ENCODE assay signal across 18 cellular contexts in the genomic region with DNA sequence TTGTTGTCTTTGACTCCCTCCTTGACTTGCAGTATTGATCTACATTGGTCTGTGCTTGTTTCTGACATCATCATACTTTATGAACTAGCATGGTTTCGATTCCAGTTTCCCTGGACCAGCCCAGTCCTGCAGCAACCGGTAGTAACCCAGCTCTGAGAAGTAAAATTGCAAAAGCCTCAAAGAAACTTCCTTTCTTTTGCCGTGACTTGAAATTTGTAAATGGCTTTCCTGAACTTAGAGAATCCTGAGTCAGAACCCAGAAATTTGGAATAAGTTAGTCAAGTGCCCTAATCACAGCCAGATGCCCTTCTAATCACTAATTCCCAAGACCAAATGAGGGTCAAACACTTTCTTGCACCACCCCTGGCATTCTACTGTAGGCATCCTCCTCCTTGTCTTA. TPM values are rescaled to one million over a fixed set of nuclear protein-coding genes. Genes with fewer than 3 reads are reported as not detected.
DNase-seq lines count a peak whose midpoint lies in the region; ATAC-seq and TF ChIP-seq lines count a peak whose summit lies in the region.
"Had no signal": no experiment of that assay in that cellular context is flagged by ENCODE, and none has a peak within 500 bp of the region (broad histone marks: within the 10 kb centered on the region; RNA-seq: fewer than 3 reads in every experiment).

No MANE protein-coding gene starts in this region.

- H3K36me3 Mint-ChIP-seq in glutamatergic neuron (ENCODE audit: unreplicated experiment), result no peaks in the 10 kb centered on the region

- peaks cover 1% of the 10 kb centered on the region for H3K9me3 Mint-ChIP-seq in glutamatergic neuron (ENCODE audit: unreplicated experiment)
- H3K9me3 Mint-ChIP-seq: activated naive CD4-positive, alpha-beta T cell treated with anti-CD3 and anti-CD28 coated beads, Interleukin-2, amount 50 U/mL, for 72 hours had no signal

- DNase-seq in AG20443 (ENCODE audit: low spot score), result peak; percentile 81
- DNase-seq in iris pigment epithelial cell (ENCODE audit: low read depth), result peak; percentile 23
- no peak for DNase-seq in left lobe of liver (ENCODE audit: low spot score)
- DNase-seq in glutamatergic neuron, result no peak
- no peak for DNase-seq in DMS153 treated with DMSO at 0.1 percent for 48 hours (lab: John Stamatoyannopoulos, UW; ENCODE audit: unreplicated experiment)
- DNase-seq: CD4-positive, CD25-positive, alpha-beta regulatory T cell; erythroblast; NCI-H1105 treated with DMSO at 0.1 percent for 48 hours; NCI-H526; psoas muscle; stimulated activated CD4-positive, alpha-beta T cell treated with anti-CD3 and anti-CD28 coated beads, Interleukin-4, amount 100 ng/mL, for 4 hours; stimulated activated naive CD4-positive, alpha-beta T cell treated with Interleukin-2 at 50 U/mL for 16 hours had no signal

- no peak overlapping the region for H3K27ac Mint-ChIP-seq in glutamatergic neuron (ENCODE audit: unreplicated experiment)
- H3K27ac Mint-ChIP-seq: CD4-positive, CD25-positive, alpha-beta regulatory T cell had no signal

- ATAC-seq in GM21619 (IDR thresholded peaks at IDR 0.05; ENCODE audit: unreplicated experiment), result peak; percentile 78
- ATAC-seq in SK-N-SH treated with all-trans-retinoic acid at 6 μM for 48 hours, result peak; percentile 49
- ATAC-seq in left lobe of liver, result no peak
- no peak for ATAC-seq in HG03108 (IDR thresholded peaks at IDR 0.05; ENCODE audit: unreplicated experiment)
- ATAC-seq: activated naive CD4-positive, alpha-beta T cell treated with anti-CD3 and anti-CD28 coated beads, Interleukin-2, amount 50 U/mL, for 72 hours; psoas muscle had no signal

- no peak overlapping the region for H3K4me3 Mint-ChIP-seq in glutamatergic neuron (ENCODE audit: unreplicated experiment)
- H3K4me3 Mint-ChIP-seq: CD4-positive, CD25-positive, alpha-beta regulatory T cell had no signal

- H3K27me3 Mint-ChIP-seq in glutamatergic neuron (ENCODE audit: unreplicated experiment), result no peaks in the 10 kb centered on the region

- H3K4me1 Mint-ChIP-seq in glutamatergic neuron (ENCODE audit: low read depth, unreplicated experiment), result no peaks in the 10 kb centered on the region

- TF ChIP-seq CTCF in glutamatergic neuron (IDR thresholded peaks at IDR 0.05; ENCODE audit: partially characterized antibody, unreplicated experiment), result no peak

TF ChIP-seq in SK-N-SH treated with all-trans-retinoic acid at 6 μM for 48 hours, 23 proteins besides CTCF, POLR2A, EP300 and RAD21:
- TF ChIP-seq ZNF70 (CRISPR knock-in tag; IDR thresholded peaks at IDR 0.05) (no peak), RARB (CRISPR knock-in tag; IDR thresholded peaks at IDR 0.05) (no peak), ZFP30 (CRISPR knock-in tag; IDR thresholded peaks at IDR 0.05) (no peak), ZFP3 (CRISPR knock-in tag; IDR thresholded peaks at IDR 0.05) (no peak), ZNF565 (CRISPR knock-in tag; conservative IDR thresholded peaks at IDR 0.05; ENCODE audit: low read depth) (no peak), ZNF8 (CRISPR knock-in tag; IDR thresholded peaks at IDR 0.05) (no peak), TCF4 (CRISPR knock-in tag; IDR thresholded peaks at IDR 0.05; ENCODE audit: borderline replicate concordance) (no peak)
- TF ChIP-seq, protein P1, sequence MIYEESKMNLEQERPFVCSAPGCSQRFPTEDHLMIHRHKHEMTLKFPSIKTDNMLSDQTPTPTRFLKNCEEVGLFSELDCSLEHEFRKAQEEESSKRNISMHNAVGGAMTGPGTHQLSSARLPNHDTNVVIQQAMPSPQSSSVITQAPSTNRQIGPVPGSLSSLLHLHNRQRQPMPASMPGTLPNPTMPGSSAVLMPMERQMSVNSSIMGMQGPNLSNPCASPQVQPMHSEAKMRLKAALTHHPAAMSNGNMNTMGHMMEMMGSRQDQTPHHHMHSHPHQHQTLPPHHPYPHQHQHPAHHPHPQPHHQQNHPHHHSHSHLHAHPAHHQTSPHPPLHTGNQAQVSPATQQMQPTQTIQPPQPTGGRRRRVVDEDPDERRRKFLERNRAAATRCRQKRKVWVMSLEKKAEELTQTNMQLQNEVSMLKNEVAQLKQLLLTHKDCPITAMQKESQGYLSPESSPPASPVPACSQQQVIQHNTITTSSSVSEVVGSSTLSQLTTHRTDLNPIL (CRISPR knock-in tag; IDR thresholded peaks at IDR 0.05; ENCODE audit: low read depth), result no peak
- TF ChIP-seq, protein P2, sequence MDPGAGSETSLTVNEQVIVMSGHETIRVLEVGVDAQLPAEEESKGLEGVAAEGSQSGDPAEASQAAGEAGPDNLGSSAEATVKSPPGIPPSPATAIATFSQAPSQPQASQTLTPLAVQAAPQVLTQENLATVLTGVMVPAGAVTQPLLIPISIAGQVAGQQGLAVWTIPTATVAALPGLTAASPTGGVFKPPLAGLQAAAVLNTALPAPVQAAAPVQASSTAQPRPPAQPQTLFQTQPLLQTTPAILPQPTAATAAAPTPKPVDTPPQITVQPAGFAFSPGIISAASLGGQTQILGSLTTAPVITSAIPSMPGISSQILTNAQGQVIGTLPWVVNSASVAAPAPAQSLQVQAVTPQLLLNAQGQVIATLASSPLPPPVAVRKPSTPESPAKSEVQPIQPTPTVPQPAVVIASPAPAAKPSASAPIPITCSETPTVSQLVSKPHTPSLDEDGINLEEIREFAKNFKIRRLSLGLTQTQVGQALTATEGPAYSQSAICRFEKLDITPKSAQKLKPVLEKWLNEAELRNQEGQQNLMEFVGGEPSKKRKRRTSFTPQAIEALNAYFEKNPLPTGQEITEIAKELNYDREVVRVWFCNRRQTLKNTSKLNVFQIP (CRISPR knock-in tag; IDR thresholded peaks at IDR 0.05; ENCODE audit: borderline replicate concordance, low read depth), result no peak
TF ChIP-seq in SK-N-SH treated with all-trans-retinoic acid at 6 μM for 48 hours: peak in this region for 0.

RNA-seq across cellular contexts. Expression of a gene that starts 15.0 kb away (rescaled TPM):
- 0.38 TPM for total RNA-seq in left lobe of liver
- not detected for total RNA-seq in glutamatergic neuron (ENCODE audit: unreplicated experiment)
- total RNA-seq: activated naive CD4-positive, alpha-beta T cell treated with anti-CD3 and anti-CD28 coated beads, Interleukin-2, amount 50 U/mL, for 72 hours; cerebellum; psoas muscle; SJSA1 had no signal

RNA-seq across cellular contexts. Expression of a gene that starts 19.4 kb away (rescaled TPM):
- 0.45 TPM for total RNA-seq in left lobe of liver
- total RNA-seq in glutamatergic neuron (ENCODE audit: unreplicated experiment), result not detected
- total RNA-seq: activated naive CD4-positive, alpha-beta T cell treated with anti-CD3 and anti-CD28 coated beads, Interleukin-2, amount 50 U/mL, for 72 hours; cerebellum; psoas muscle; SJSA1 had no signal

RNA-seq across cellular contexts. Expression of a gene that starts 49.6 kb away (rescaled TPM):
- total RNA-seq in left lobe of liver (39.6 TPM), glutamatergic neuron (ENCODE audit: unreplicated experiment) (4.7 TPM)
- total RNA-seq: SJSA1 had no signal

Comparison
In these comparisons a context has a peak if more than half of its experiments do, and no peak if none do; other contexts are left out.
1. DNase-seq: peak in AG20443 (single experiment) and iris pigment epithelial cell (single experiment); none in left lobe of liver (single experiment), glutamatergic neuron (single experiment) and DMS153 treated with DMSO at 0.1 percent for 48 hours (single experiment).
2. ATAC-seq: peak in GM21619 (single experiment) and SK-N-SH treated with all-trans-retinoic acid at 6 μM for 48 hours (single experiment); none in left lobe of liver (single experiment) and HG03108 (single experiment).